ENCODE assay signal across 10 cellular contexts in genomic region chr9:92634712-92635605, GRCh38. TPM values are rescaled to one million over a fixed set of nuclear protein-coding genes. Genes with fewer than 3 reads are reported as not detected.
DNase-seq lines count a peak whose midpoint lies in the region; ATAC-seq and TF ChIP-seq lines count a peak whose summit lies in the region.
"Had no signal": no experiment of that assay in that cellular context is flagged by ENCODE, and none has a peak within 500 bp of the region (broad histone marks: within the 10 kb centered on the region; RNA-seq: fewer than 3 reads in every experiment).

No MANE protein-coding gene starts in this region.

- H3K27me3 ChIP-seq in KMS-11 (ENCODE audit: insufficient read depth, low read depth) (no peaks in the 10 kb centered on the region), adipocyte (replicated peaks; ENCODE audit: control insufficient read depth, insufficient read depth, low read length) (no peaks in the 10 kb centered on the region)
- H3K27me3 ChIP-seq: BLaER1 had no signal

- peak; percentile 92 for TF ChIP-seq CTCF in KMS-11 (conservative IDR thresholded peaks at IDR 0.05; ENCODE audit: low read depth, low read length)

- no peak overlapping the region; the same call in 1 of the 2 replicates for H3K4me2 ChIP-seq in KMS-11
- H3K4me2 ChIP-seq: BLaER1 had no signal

- H3K27ac Mint-ChIP-seq in T-cell, result no peak overlapping the region

- H3K9me3 ChIP-seq in adipocyte (ENCODE audit: control insufficient read depth, low read length), result no peaks in the 10 kb centered on the region

- H3K27me3 Mint-ChIP-seq in T-cell, result no peaks in the 10 kb centered on the region

- peaks cover 52% of the 10 kb centered on the region for H3K36me3 Mint-ChIP-seq in T-cell

- H3K79me2 ChIP-seq in KMS-11 (ENCODE audit: insufficient read depth, low read depth), result no peaks in the 10 kb centered on the region

- intact Hi-C loops in left cardiac atrium (cut with DNase I), result loop anchor here (5.0 to 10.0 kb wide), 3 partner anchors 290 to 498 kb away; partner anchors contain the start of genes CENPP (in 1 of the 2) and NOL8 (in 1 of the 2)

- H3K4me3 Mint-ChIP-seq in T-cell, result no peak overlapping the region

- no peaks in the 10 kb centered on the region for H4K20me1 ChIP-seq in KMS-11 (ENCODE audit: insufficient read depth)
- H4K20me1 ChIP-seq: BLaER1 had no signal

- peaks cover 2% of the 10 kb centered on the region for H3K4me1 ChIP-seq in KMS-11 (ENCODE audit: low read depth, poor library complexity, severe bottlenecking)
- peaks cover 4% of the 10 kb centered on the region for H3K4me1 ChIP-seq in adipocyte (ENCODE audit: control insufficient read depth, insufficient read depth, low read length)

- no peak overlapping the region for H2AFZ ChIP-seq in KMS-11 (ENCODE audit: low read depth)

- no peaks in the 10 kb centered on the region for H3K9me3 Mint-ChIP-seq in T-cell

- no peaks in the 10 kb centered on the region for H3K4me1 Mint-ChIP-seq in T-cell

- ATAC-seq in T-cell (replicated peaks in 1 of 4), result peak; percentile 48 to 65 (median 53)
- peak; percentile 88 to 94 for ATAC-seq in left cardiac atrium
- no peak for ATAC-seq in GM21526 (IDR thresholded peaks at IDR 0.05; ENCODE audit: low FRiP score, unreplicated experiment)

- H3K9ac ChIP-seq in KMS-11 (no peak overlapping the region), adipocyte (ENCODE audit: low read length) (peak overlapping the region; percentile 69)
- H3K9ac ChIP-seq: BLaER1 had no signal

- POLR2A ChIA-PET in T-cell (lab: Charles Lee), result no interaction called here

- CTCF ChIA-PET in T-cell (lab: Charles Lee), result interaction anchor here (2.2 kb wide), 2 partner anchors 495 kb away, joined by 9 to 10 read pairs; no protein-coding TSS in a partner anchor

- DNase-seq in NCI-H1417 (lab: John Stamatoyannopoulos, UW), result peak in 2 of 3 experiments; percentile 33 to 72
- DNase-seq in NCI-H1417 treated with DMSO at 0.1 percent for 48 hours (lab: John Stamatoyannopoulos, UW), result no peak
- DNase-seq in T-cell, result peak in 33 of 34 experiments; percentile 11 to 63 (median 46)
- DNase-seq in adipocyte (ENCODE audit: low read depth), result peak; percentile 87
- DNase-seq in left cardiac atrium, result peak; percentile 78
- peak; percentile 37 for DNase-seq in pulmonary artery endothelial cell (ENCODE audit: low read depth, low spot score)

- no peak overlapping the region for H3K4me3 ChIP-seq in KMS-11 (IDR thresholded peaks at IDR 0.05; ENCODE audit: insufficient read depth, low read depth, low read length)
- no peak overlapping the region for H3K4me3 ChIP-seq in adipocyte (ENCODE audit: low read length)
- H3K4me3 ChIP-seq: BLaER1, skin epidermis had no signal

- H3K36me3 ChIP-seq in KMS-11 (ENCODE audit: insufficient read depth), result peaks cover 4% of the 10 kb centered on the region; the same call in 1 of the 2 replicates
- peaks cover 84% of the 10 kb centered on the region for H3K36me3 ChIP-seq in adipocyte (ENCODE audit: control insufficient read depth, insufficient read depth, low read length, severe bottlenecking)

- no peak overlapping the region for H3K27ac ChIP-seq in KMS-11
- H3K27ac ChIP-seq: BLaER1 had no signal

RNA-seq across cellular contexts. Expression of gene IPPK, which starts 35.0 kb away (rescaled TPM):
- 1 to 10 TPM; 7.5 to 9.6 (median 8.3) TPM for total RNA-seq in T-cell
- total RNA-seq in left cardiac atrium, result 10 to 100 TPM in 1 of 2 donors, 1 to 10 TPM in 1; 6.1 to 19.6 TPM
- 26.0 and 29.8 TPM in 2 replicates for total RNA-seq in pulmonary artery endothelial cell
